ENCODE assay signal across 22 cellular contexts in the genomic region with DNA sequence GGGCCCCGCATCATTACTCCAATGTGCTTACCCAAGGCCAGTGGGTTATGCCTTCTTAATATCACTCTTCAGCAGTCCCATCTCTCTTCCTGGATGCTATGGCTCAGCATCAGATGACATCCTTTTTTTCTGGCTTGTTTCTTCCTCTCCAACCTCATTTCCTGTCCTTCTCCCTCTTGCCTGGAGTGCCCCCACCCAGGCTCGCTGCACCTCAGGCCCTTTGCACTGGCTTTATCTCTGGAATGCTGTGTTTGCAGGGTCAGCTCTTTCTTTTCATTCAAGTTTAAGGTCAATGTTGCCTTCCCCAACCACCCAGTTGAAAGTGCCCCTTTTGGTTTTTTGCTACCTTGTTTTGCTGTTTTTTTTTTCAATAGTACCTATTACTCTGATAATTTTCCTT.
"Had no signal": no experiment of that assay in that cellular context is flagged by ENCODE, and none has a peak within 500 bp of the region (broad histone marks: within the 10 kb centered on the region; RNA-seq: fewer than 3 reads in every experiment).

No MANE protein-coding gene starts in this region.

- H3K36me3 ChIP-seq: colonic mucosa, esophagus squamous epithelium, gastrocnemius medialis, heart right ventricle, left lung, lower lobe of right lung had no signal

- H3K27ac ChIP-seq: colonic mucosa, epithelial cell of prostate, esophagus squamous epithelium, gastrocnemius medialis, heart right ventricle, left lung, lower lobe of right lung had no signal

- H3K4me1 ChIP-seq: colonic mucosa, esophagus squamous epithelium, gastrocnemius medialis, heart right ventricle, left lung, lower lobe of right lung had no signal

- ATAC-seq: effector memory CD8-positive, alpha-beta T cell; esophagus mucosa; gastrocnemius medialis; heart right ventricle; left cardiac atrium; left lung; left ventricle myocardium superior; lower lobe of right lung; mucosa of descending colon had no signal

- H3K27me3 ChIP-seq: colonic mucosa had no signal

- DNase-seq: colonic mucosa; cortex of kidney; effector CD8-positive, alpha-beta T cell; effector memory CD8-positive, alpha-beta T cell; endodermal cell; erythroblast; esophagus squamous epithelium; foreskin fibroblast; foreskin melanocyte; gastrocnemius medialis; glutamatergic neuron; head of caudate nucleus; heart right ventricle; hippocampal formation; left cardiac atrium; left lung; left ventricle myocardium superior; lower lobe of right lung; mesenchymal stem cell; mucosa of descending colon had no signal

- H3K4me3 ChIP-seq: colonic mucosa, esophagus squamous epithelium, gastrocnemius medialis, heart right ventricle, left lung, lower lobe of right lung, mucosa of descending colon had no signal

- H3K9me3 ChIP-seq: colonic mucosa, esophagus squamous epithelium, gastrocnemius medialis, heart right ventricle, left lung, lower lobe of right lung, mucosa of descending colon had no signal
